ENCODE assay signal across 22 cellular contexts in genomic region chr7:46838463-46838862, GRCh38.
"Had no signal": no experiment of that assay in that cellular context is flagged by ENCODE, and none has a peak within 500 bp of the region (broad histone marks: within the 10 kb centered on the region; RNA-seq: fewer than 3 reads in every experiment).

No MANE protein-coding gene starts in this region.

- ATAC-seq: esophagus mucosa; gastrocnemius medialis; heart right ventricle; left lung; lower lobe of right lung; psoas muscle; right lobe of liver; stimulated activated memory B cell treated with anti-CD40 and anti-IgM and Interleukin-4, amounts not matched to agents 10 μg/mL and 1 μg/mL and 100 μg/mL, for 72 hours; stimulated activated naive CD8-positive, alpha-beta T cell treated with anti-CD3 and anti-CD28 coated beads, Interleukin-15, amount 100 ng/mL, for 72 hours had no signal

- DNase-seq: effector memory CD4-positive, alpha-beta T cell; gastrocnemius medialis; heart right ventricle; hypothalamus; left lung; lower lobe of right lung; midbrain; occipital lobe; psoas muscle; retina; right lobe of liver; spleen; stimulated activated CD4-positive, alpha-beta T cell treated with anti-CD3 and anti-CD28 coated beads, Interleukin-15, amount 100 ng/mL, for 24 hours; stimulated activated CD4-positive, alpha-beta T cell treated with anti-CD3 and anti-CD28 coated beads, Interleukin-1b, Interleukin-23, amount 100 ng/mL, for 48 hours; stimulated activated CD4-positive, alpha-beta T cell treated with anti-CD3 and anti-CD28 coated beads, Interleukin-4, amount 100 ng/mL, for 24 hours; stimulated activated naive CD8-positive, alpha-beta T cell treated with anti-CD3 and anti-CD28 coated beads, Interleukin-15, amount 100 ng/mL, for 72 hours; testis had no signal

- FAIRE-seq: endometrium, islet of Langerhans, urothelium cell line had no signal
